In genomic region chr17:6848545-6849179, GRCh38 we compare ENCODE assay signal across 15 cellular contexts. TPM values are rescaled to one million over a fixed set of nuclear protein-coding genes. Genes with fewer than 3 reads are reported as not detected.
A peak's percentile ranks its signal among the peaks of the same experiment; 100 is the strongest.
DNase-seq lines count a peak whose midpoint lies in the region; ATAC-seq, FAIRE-seq and TF ChIP-seq lines count a peak whose summit lies in the region.
"Not testable (repeated sequence)": the region's sequence is repeated elsewhere in the genome, so short reads cannot be mapped to it uniquely, and the experiment has no call there.
"Had no signal": no experiment of that assay in that cellular context is flagged by ENCODE, and none has a peak within 500 bp of the region (broad histone marks: within the 10 kb centered on the region; RNA-seq: fewer than 3 reads in every experiment).

No MANE protein-coding gene starts in this region.

- CTCF ChIA-PET in A549 (lab: Yijun Ruan, JAX) = interaction anchor here (0.8 to 4.0 kb wide), 9 partner anchors 51 to 183 kb away, joined by 3 to 29 read pairs (median 3); no protein-coding TSS in a partner anchor

- H3K36me3 ChIP-seq in neuronal stem cell (replicated peaks in 1 of 2; ENCODE audit: control insufficient read depth in 2 of 2, insufficient read depth in 2 of 2, low read length in 2 of 2) = not testable (repeated sequence)

- H2BK5ac ChIP-seq in neuronal stem cell (ENCODE audit: low read length) = not testable (repeated sequence)

- peak in 1 of 2 experiments; percentile 38 for DNase-seq in A549 (ENCODE audit: low read depth in 1 of 2, low spot score in 1 of 2)
- peak; percentile 59 for DNase-seq in DMS53 (lab: John Stamatoyannopoulos, UW)
- DNase-seq in HT-29 (ENCODE audit: low spot score) = peak; percentile 41
- DNase-seq in NCI-H2029 (lab: John Stamatoyannopoulos, UW) = peak; percentile 0
- DNase-seq in NCI-H748 (lab: John Stamatoyannopoulos, UW; ENCODE audit: unreplicated experiment) = peak; percentile 46
- DNase-seq in RPMI8226 = peak; percentile 9
- peak; percentile 37 for DNase-seq in epithelial cell of esophagus (ENCODE audit: low read depth)
- not testable (repeated sequence) for DNase-seq in neuronal stem cell (ENCODE audit: low spot score)

- not testable (repeated sequence) for H3K4me3 ChIP-seq in A549; epithelial cell of esophagus (ENCODE audit: low read length); neuronal stem cell (ENCODE audit: low read length in 2 of 2)

- ATAC-seq in A549 = not testable (repeated sequence)

- H3K79me1 ChIP-seq in neuronal stem cell (ENCODE audit: low read depth, low read length) = not testable (repeated sequence)

- H3K9me3 ChIP-seq in A549; neuronal stem cell (replicated peaks in 1 of 2; ENCODE audit: control insufficient read depth in 2 of 2, insufficient read depth in 1 of 2, low read depth in 1 of 2, low read length in 2 of 2): not testable (repeated sequence)

- not testable (repeated sequence) for H3K9ac ChIP-seq in neuronal stem cell (ENCODE audit: low read depth, low read length, poor library complexity)

- peak overlapping the region in 1 of 2 experiments; percentile 56; a peak in 2 of 6 replicates for H3K27ac ChIP-seq in A549
- H3K27ac ChIP-seq in neuronal stem cell (replicated peaks; ENCODE audit: low read length) = not testable (repeated sequence)

- not testable (repeated sequence) for H4K8ac ChIP-seq in neuronal stem cell (ENCODE audit: low read depth, low read length)

- H4K91ac ChIP-seq in neuronal stem cell (ENCODE audit: low read depth, low read length, poor library complexity) = not testable (repeated sequence)

- H3K4me2 ChIP-seq in A549 = peak overlapping the region; percentile 30; the same call in 1 of the 3 replicates
- H3K4me2 ChIP-seq in neuronal stem cell (ENCODE audit: insufficient read depth, low read length, poor library complexity, severe bottlenecking) = not testable (repeated sequence)

- H2AFZ ChIP-seq in neuronal stem cell (ENCODE audit: low read length) = peak overlapping the region; percentile 49

- not testable (repeated sequence) for TF ChIP-seq CTCF in A549 (IDR thresholded peaks at IDR 0.05); epithelial cell of esophagus (IDR thresholded peaks at IDR 0.05; ENCODE audit: insufficient read depth, low read depth, low read length, missing control alignments)

- not testable (repeated sequence) for FAIRE-seq in A549 (lab: Jason Lieb, UNC)

- POLR2A ChIA-PET in A549 (lab: Yijun Ruan, JAX) = not testable (repeated sequence)

- WGBS in A549 (ENCODE audit: missing lambda C conversion rate) = 19% methylated on average over 5 of the region's 7 CpGs
- WGBS in neuronal stem cell (ENCODE audit: extremely low coverage in 2 of 2, insufficient read length in 2 of 2, insufficient replicate concordance in 1 of 2), 2 donors = no CpG with 5 or more reads among the region's 7 CpGs

- H3K4me1 ChIP-seq in A549; neuronal stem cell (ENCODE audit: control insufficient read depth in 2 of 2, insufficient read depth in 1 of 2, low read depth in 1 of 2, low read length in 2 of 2): not testable (repeated sequence)

- not testable (repeated sequence) for H2BK120ac ChIP-seq in neuronal stem cell (ENCODE audit: low read depth, low read length)

- H2BK12ac ChIP-seq in neuronal stem cell (ENCODE audit: low read length) = not testable (repeated sequence)

- not testable (repeated sequence) for TF ChIP-seq EP300 in A549 (IDR thresholded peaks at IDR 0.05)

- peak overlapping the region; percentile 8 for H3K14ac ChIP-seq in neuronal stem cell (ENCODE audit: low read length)

- not testable (repeated sequence) for H2BK15ac ChIP-seq in neuronal stem cell (ENCODE audit: low read length)

- TF ChIP-seq RAD21 in A549 (conservative IDR thresholded peaks at IDR 0.05 in 1 of 2, IDR thresholded peaks at IDR 0.05 in 1 of 2) = not testable (repeated sequence)

- H3K18ac ChIP-seq in neuronal stem cell (ENCODE audit: low read length) = not testable (repeated sequence)

- H3K27me3 ChIP-seq in neuronal stem cell (ENCODE audit: control insufficient read depth in 3 of 3, insufficient read depth in 3 of 3, low read depth in 1 of 3, low read length in 3 of 3) = not testable (repeated sequence)

- H3K23ac ChIP-seq in neuronal stem cell (ENCODE audit: low read depth, low read length, poor library complexity) = not testable (repeated sequence)

- TF ChIP-seq POLR2A in A549 (IDR thresholded peaks at IDR 0.05; ENCODE audit: low read length) = not testable (repeated sequence)

- not testable (repeated sequence) for H2AK5ac ChIP-seq in neuronal stem cell (ENCODE audit: low read depth, low read length)

- not testable (repeated sequence) for H3K4ac ChIP-seq in neuronal stem cell (ENCODE audit: low read length)

RNA-seq across cellular contexts. Expression of gene TEKT1, which starts 17.1 kb away (rescaled TPM):
- polyA plus RNA-seq in A549 (2011; rRNA removed) = not detected in 2 replicates
- polyA plus RNA-seq in A549 (2012; cell fraction: cytosol; rRNA removed) = not detected in 2 replicates
- not detected in 2 replicates for polyA plus RNA-seq in A549 (2012; cell fraction: nucleus; rRNA removed)
- polyA plus RNA-seq in A549 (2017; fragmentation: RNase III; extraction: RNeasy Plus Mini Kit Qiagen cat#74134 plus additional on column Dnase treatment) = not detected in 3 replicates
- not detected in 2 replicates for polyA minus RNA-seq in A549 (2011; rRNA and poly(A)+ RNA removed)
- not detected in 2 replicates for total RNA-seq in HT-29 (2014; rRNA removed; shearing (Covaris generic))
- polyA plus RNA-seq in neuronal stem cell (2013, experiment 1 of 2) = 0.31 TPM
- 0.11 TPM for polyA plus RNA-seq in neuronal stem cell (2013, experiment 2 of 2)
- total RNA-seq: A673; CD4-positive, alpha-beta memory T cell; G401; GM12878; H9 had no signal
- polyA plus RNA-seq: AG04450; CD14-positive monocyte; CD4-positive, alpha-beta memory T cell; GM12878 had no signal
